In genomic region chr5:178732281-178732680, GRCh38 we compare ENCODE assay signal across 20 cellular contexts.
"Had no signal": no experiment of that assay in that cellular context is flagged by ENCODE, and none has a peak within 500 bp of the region (broad histone marks: within the 10 kb centered on the region; RNA-seq: fewer than 3 reads in every experiment).

No MANE protein-coding gene starts in this region.

- ATAC-seq: activated CD4-positive, alpha-beta T cell treated with anti-CD3 and anti-CD28 coated beads for 36 hours; activated CD8-positive, alpha-beta memory T cell treated with anti-CD3 and anti-CD28 coated beads, Interleukin-2, amount 10 ng/mL, durations not matched to agents 7 days and 5 days; stimulated activated naive B cell treated with anti-CD40 and anti-IgM and Interleukin-4, amounts not matched to agents 10 μg/mL and 1 μg/mL and 100 μg/mL, for 72 hours had no signal

- H3K4me3 Mint-ChIP-seq: activated CD4-positive, alpha-beta memory T cell treated with anti-CD3 and anti-CD28 coated beads for 36 hours; activated CD4-positive, alpha-beta T cell treated with anti-CD3 and anti-CD28 coated beads for 36 hours; activated CD8-positive, alpha-beta memory T cell treated with anti-CD3 and anti-CD28 coated beads, Interleukin-2, amount 10 ng/mL, durations not matched to agents 7 days and 5 days; activated naive CD4-positive, alpha-beta T cell treated with anti-CD3 and anti-CD28 coated beads, Interleukin-2, amount 50 U/mL, for 24 hours; dendritic cell treated with granulocyte-macrophage colony-stimulating factor and Interleukin-4, amounts not matched to agents 40 ng/mL and 50 ng/mL, for 4 days; stimulated activated naive B cell treated with anti-CD40 and anti-IgM and Interleukin-4, amounts not matched to agents 10 μg/mL and 1 μg/mL and 100 μg/mL, for 72 hours had no signal

- H3K4me3 ChIP-seq: tibial nerve had no signal

- H3K27me3 Mint-ChIP-seq: activated CD4-positive, alpha-beta memory T cell treated with anti-CD3 and anti-CD28 coated beads for 36 hours; activated CD4-positive, alpha-beta T cell treated with anti-CD3 and anti-CD28 coated beads for 36 hours; activated CD8-positive, alpha-beta memory T cell treated with anti-CD3 and anti-CD28 coated beads, Interleukin-2, amount 10 ng/mL, durations not matched to agents 7 days and 5 days; activated naive CD4-positive, alpha-beta T cell treated with anti-CD3 and anti-CD28 coated beads, Interleukin-2, amount 50 U/mL, for 24 hours had no signal

- H3K36me3 ChIP-seq: brain microvascular endothelial cell, WERI-Rb-1 had no signal

- H3K27ac ChIP-seq: brain microvascular endothelial cell, tibial nerve, WERI-Rb-1 had no signal

- DNase-seq: activated CD4-positive, alpha-beta memory T cell treated with anti-CD3 and anti-CD28 coated beads for 36 hours; activated CD4-positive, alpha-beta T cell treated with anti-CD3 and anti-CD28 coated beads for 36 hours; activated CD8-positive, alpha-beta memory T cell treated with anti-CD3 and anti-CD28 coated beads, Interleukin-2, amount 10 ng/mL, durations not matched to agents 7 days and 5 days; activated effector memory CD4-positive, alpha-beta T cell treated with Interleukin-2 at 50 U/mL for 16 hours; activated T-cell treated with anti-CD3 and anti-CD28 coated beads, Interleukin-2, amount 50 U/mL, for 1 hour; amygdala; brain microvascular endothelial cell; cerebellar nuclear complex; effector memory CD4-positive, alpha-beta T cell; foreskin fibroblast; glutamatergic neuron; hypothalamus; posterior cingulate gyrus; retina; stimulated activated CD4-positive, alpha-beta T cell treated with anti-CD3 and anti-CD28 coated beads, Interleukin-4, amount 100 ng/mL, for 1 hour; stimulated activated naive B cell treated with anti-CD40 and anti-IgM and Interleukin-4, amounts not matched to agents 10 μg/mL and 1 μg/mL and 100 μg/mL, for 72 hours; WERI-Rb-1 had no signal

- H3K9me3 ChIP-seq: tibial nerve had no signal

- H3K27ac Mint-ChIP-seq: activated CD4-positive, alpha-beta memory T cell treated with anti-CD3 and anti-CD28 coated beads for 36 hours; activated CD4-positive, alpha-beta T cell treated with anti-CD3 and anti-CD28 coated beads for 36 hours; activated CD8-positive, alpha-beta memory T cell treated with anti-CD3 and anti-CD28 coated beads, Interleukin-2, amount 10 ng/mL, durations not matched to agents 7 days and 5 days; activated naive CD4-positive, alpha-beta T cell treated with anti-CD3 and anti-CD28 coated beads, Interleukin-2, amount 50 U/mL, for 24 hours; stimulated activated naive B cell treated with anti-CD40 and anti-IgM and Interleukin-4, amounts not matched to agents 10 μg/mL and 1 μg/mL and 100 μg/mL, for 72 hours had no signal

- H3K27me3 ChIP-seq: brain microvascular endothelial cell, tibial nerve had no signal

- H3K9me3 Mint-ChIP-seq: activated naive CD4-positive, alpha-beta T cell treated with anti-CD3 and anti-CD28 coated beads, Interleukin-2, amount 50 U/mL, for 24 hours had no signal
